26 cellular contexts compared by ENCODE assay signal in the genomic region with DNA sequence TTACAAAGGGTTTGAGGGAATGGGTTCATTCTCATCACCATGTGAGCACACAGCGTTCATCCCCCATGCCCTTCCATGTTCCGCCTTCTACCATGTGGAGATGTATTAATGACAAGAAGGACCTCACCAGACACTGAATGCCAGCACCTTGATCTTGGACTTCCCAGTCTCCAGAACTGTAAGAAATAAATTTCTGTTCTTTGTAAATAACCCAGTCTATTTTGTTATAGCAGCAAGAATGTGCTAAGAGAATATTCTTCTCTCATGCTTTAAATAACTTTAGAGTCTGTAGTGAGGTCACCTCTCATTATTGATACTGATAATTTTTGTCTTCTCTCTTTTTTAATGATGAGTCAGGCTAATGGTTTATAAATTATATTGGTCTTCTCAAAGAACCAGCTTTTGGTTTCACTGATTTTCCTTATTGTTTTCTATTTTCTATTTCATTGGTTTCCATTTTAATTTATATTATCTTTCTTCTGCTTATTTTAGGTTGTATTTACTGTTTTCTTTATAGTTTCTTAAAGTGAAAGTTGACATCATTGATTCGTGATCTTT.
"Had no signal": no experiment of that assay in that cellular context is flagged by ENCODE, and none has a peak within 500 bp of the region (broad histone marks: within the 10 kb centered on the region; RNA-seq: fewer than 3 reads in every experiment).

No MANE protein-coding gene starts in this region.

- ATAC-seq: activated CD4-positive, alpha-beta T cell treated with anti-CD3 and anti-CD28 coated beads for 36 hours; activated CD8-positive, alpha-beta memory T cell treated with anti-CD3 and anti-CD28 coated beads, Interleukin-2, amount 10 ng/mL, durations not matched to agents 7 days and 5 days; activated CD8-positive, alpha-beta T cell treated with anti-CD3 and anti-CD28 coated beads, Interleukin-2, amount 10 ng/mL, durations not matched to agents 7 days and 5 days; esophagus mucosa; foreskin keratinocyte; gastroesophageal sphincter; heart right ventricle had no signal

- H3K9me3 ChIP-seq: gastroesophageal sphincter had no signal

- H3K36me3 ChIP-seq: brain microvascular endothelial cell, gastroesophageal sphincter, heart right ventricle had no signal

- FAIRE-seq: astrocyte, bronchial epithelial cell had no signal

- H3K27me3 ChIP-seq: brain microvascular endothelial cell, dorsolateral prefrontal cortex, foreskin keratinocyte, gastroesophageal sphincter, heart right ventricle had no signal

- H3K27ac ChIP-seq: brain microvascular endothelial cell, coronary artery, dorsolateral prefrontal cortex, foreskin keratinocyte, gastroesophageal sphincter, heart right ventricle had no signal

- H3K4me3 ChIP-seq: coronary artery, dorsolateral prefrontal cortex, gastroesophageal sphincter, heart right ventricle had no signal

- DNase-seq: activated CD4-positive, alpha-beta memory T cell treated with anti-CD3 and anti-CD28 coated beads for 36 hours; activated CD4-positive, alpha-beta T cell treated with anti-CD3 and anti-CD28 coated beads for 36 hours; activated CD4-positive, alpha-beta T cell treated with anti-CD3 and anti-CD28 coated beads, Interleukin-2, amount 10 ng/mL, durations not matched to agents 24 days and 14 days; activated CD4-positive, CD25-positive, alpha-beta regulatory T cell; activated CD4-positive, CD25-positive, alpha-beta regulatory T cell treated with anti-CD3 and anti-CD28 coated beads, Interleukin-2, amount 50 U/mL, for 72 hours; activated CD8-positive, alpha-beta memory T cell treated with anti-CD3 and anti-CD28 coated beads, Interleukin-2, amount 10 ng/mL, durations not matched to agents 7 days and 5 days; activated CD8-positive, alpha-beta memory T cell treated with anti-CD3 and anti-CD28 coated beads, Interleukin-2, amount 50 U/mL, for 4 hours; activated CD8-positive, alpha-beta T cell treated with anti-CD3 and anti-CD28 coated beads, Interleukin-2, amount 10 ng/mL, durations not matched to agents 7 days and 5 days; activated effector memory CD4-positive, alpha-beta T cell treated with anti-CD3 and anti-CD28 coated beads, Interleukin-2, amount 50 U/mL, for 16 hours; activated naive CD4-positive, alpha-beta T cell treated with anti-CD3 and anti-CD28 coated beads for 36 hours; activated T-cell treated with anti-CD3 and anti-CD28 coated beads, Interleukin-2, amount 50 U/mL, for 1 hour; activated T-cell treated with anti-CD3 and anti-CD28 coated beads, Interleukin-2, amount 50 U/mL, for 48 hours; amniotic stem cell; anterior cingulate cortex; brain microvascular endothelial cell; dorsolateral prefrontal cortex; effector memory CD4-positive, alpha-beta T cell; endodermal cell; foreskin keratinocyte; heart right ventricle; T-helper 2 cell had no signal
